25 cellular contexts compared by ENCODE assay signal in the genomic region with DNA sequence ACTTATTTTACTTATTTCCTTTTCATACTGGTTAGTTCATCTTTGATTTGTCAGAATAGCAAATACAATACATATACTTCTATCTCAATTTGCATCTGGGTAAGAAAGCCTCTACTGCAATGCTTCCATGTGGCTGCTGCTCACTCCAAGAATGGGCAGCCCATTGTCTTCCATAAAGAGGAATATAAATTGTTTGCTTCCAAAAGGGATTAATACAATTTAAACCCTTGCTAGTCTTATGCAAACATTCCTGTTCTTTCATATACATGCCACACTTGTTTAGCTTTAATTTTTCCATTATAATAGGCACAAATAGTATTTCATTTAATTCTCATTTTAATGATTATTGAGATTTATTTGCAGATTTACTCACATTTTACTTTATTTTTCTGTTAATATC.
"Had no signal": no experiment of that assay in that cellular context is flagged by ENCODE, and none has a peak within 500 bp of the region (broad histone marks: within the 10 kb centered on the region; RNA-seq: fewer than 3 reads in every experiment).

No MANE protein-coding gene starts in this region.

- H3K27me3 Mint-ChIP-seq: dendritic cell treated with granulocyte-macrophage colony-stimulating factor and Interleukin-4, amounts not matched to agents 40 ng/mL and 50 ng/mL, for 4 days; effector memory CD8-positive, alpha-beta T cell; naive B cell; naive thymus-derived CD8-positive, alpha-beta T cell had no signal

- H3K9me3 Mint-ChIP-seq: endodermal cell, mesothelial cell of epicardium had no signal

- H3K36me3 Mint-ChIP-seq: mesothelial cell of epicardium; naive B cell; naive thymus-derived CD8-positive, alpha-beta T cell had no signal

- DNase-seq: cortex of kidney; effector CD8-positive, alpha-beta T cell; effector memory CD8-positive, alpha-beta T cell; endodermal cell; erythroblast; esophagus squamous epithelium; foreskin fibroblast; foreskin melanocyte; gastrocnemius medialis; glutamatergic neuron; head of caudate nucleus; heart right ventricle; hippocampal formation; left cardiac atrium; left lung; left ventricle myocardium superior; lower lobe of right lung; mesenchymal stem cell; mucosa of descending colon; naive B cell; naive thymus-derived CD8-positive, alpha-beta T cell had no signal

- ATAC-seq: effector memory CD8-positive, alpha-beta T cell; esophagus mucosa; gastrocnemius medialis; heart right ventricle; left cardiac atrium; left lung; left ventricle myocardium superior; lower lobe of right lung; mucosa of descending colon; naive thymus-derived CD8-positive, alpha-beta T cell had no signal

- H3K36me3 ChIP-seq: esophagus squamous epithelium, gastrocnemius medialis, heart right ventricle, left lung, lower lobe of right lung had no signal

- H3K27ac ChIP-seq: epithelial cell of prostate, esophagus squamous epithelium, gastrocnemius medialis, heart right ventricle, left lung, lower lobe of right lung had no signal

- H3K27me3 ChIP-seq: esophagus squamous epithelium, gastrocnemius medialis, heart right ventricle, left lung had no signal

- H3K4me3 ChIP-seq: esophagus squamous epithelium, gastrocnemius medialis, heart right ventricle, left lung, lower lobe of right lung, mucosa of descending colon had no signal

- H3K4me3 Mint-ChIP-seq: dendritic cell treated with granulocyte-macrophage colony-stimulating factor and Interleukin-4, amounts not matched to agents 40 ng/mL and 50 ng/mL, for 4 days; effector memory CD8-positive, alpha-beta T cell; endodermal cell; mesothelial cell of epicardium; naive B cell; naive thymus-derived CD8-positive, alpha-beta T cell had no signal

- H3K27ac Mint-ChIP-seq: dendritic cell treated with granulocyte-macrophage colony-stimulating factor and Interleukin-4, amounts not matched to agents 40 ng/mL and 50 ng/mL, for 4 days; effector memory CD8-positive, alpha-beta T cell; endodermal cell; mesothelial cell of epicardium; naive B cell; naive thymus-derived CD8-positive, alpha-beta T cell had no signal

- H3K9me3 ChIP-seq: esophagus squamous epithelium, gastrocnemius medialis, heart right ventricle, lower lobe of right lung, mucosa of descending colon had no signal

- H3K4me1 ChIP-seq: esophagus squamous epithelium, gastrocnemius medialis, heart right ventricle, left lung, lower lobe of right lung had no signal

- H3K4me1 Mint-ChIP-seq: endodermal cell; naive B cell; naive thymus-derived CD8-positive, alpha-beta T cell had no signal
